11 cellular contexts compared by ENCODE assay signal in genomic region chr1:118788372-118788955, GRCh38.
DNase-seq lines count a peak whose midpoint lies in the region; ATAC-seq and TF ChIP-seq lines count a peak whose summit lies in the region.
"Had no signal": no experiment of that assay in that cellular context is flagged by ENCODE, and none has a peak within 500 bp of the region (broad histone marks: within the 10 kb centered on the region; RNA-seq: fewer than 3 reads in every experiment).

No MANE protein-coding gene starts in this region.

- H3K4me1 ChIP-seq in A673 (ENCODE audit: insufficient read depth, low read length, poor library complexity, severe bottlenecking) (peaks cover 49% of the 10 kb centered on the region), HEK293 (ENCODE audit: control insufficient read depth, insufficient read depth, low read length) (peaks cover 11% of the 10 kb centered on the region), right atrium auricular region (no peaks in the 10 kb centered on the region)
- H3K4me1 ChIP-seq: upper lobe of right lung had no signal

- CTCF ChIA-PET in A673 (lab: Charles Lee) (no interaction called here), HEK293 (lab: Yijun Ruan, JAX) (no interaction called here)

- peak overlapping the region; percentile 43 for H3K27ac ChIP-seq in A673 (ENCODE audit: low read depth, low read length, poor library complexity, severe bottlenecking)
- no peak overlapping the region for H3K27ac ChIP-seq in HEK293 (ENCODE audit: extremely low read depth, low read depth, low read length)
- H3K27ac ChIP-seq in right atrium auricular region = no peak overlapping the region
- H3K27ac ChIP-seq: upper lobe of right lung had no signal

- ATAC-seq in HG03139 (IDR thresholded peaks at IDR 0.05; ENCODE audit: unreplicated experiment) = no peak
- ATAC-seq: activated T-cell treated with anti-CD3 and anti-CD28 coated beads, Interleukin-2, amount 50 U/mL, for 4 hours; upper lobe of right lung had no signal

- peak; percentile 79 for DNase-seq in A673 (ENCODE audit: low spot score)
- peak; percentile 79 for DNase-seq in NCI-H69 (lab: John Stamatoyannopoulos, UW)
- peak; percentile 86 for DNase-seq in fibroblast of mammary gland (ENCODE audit: low read depth)
- DNase-seq in putamen (ENCODE audit: low spot score) = no peak
- no peak for DNase-seq in right atrium auricular region (ENCODE audit: low spot score)
- no peak for DNase-seq in nucleus accumbens (lab: John Stamatoyannopoulos, UW)
- DNase-seq: activated T-cell treated with anti-CD3 and anti-CD28 coated beads, Interleukin-2, amount 50 U/mL, for 4 hours; NCI-H226; upper lobe of right lung had no signal

- no peaks in the 10 kb centered on the region for H3K36me3 ChIP-seq in A673 (ENCODE audit: insufficient read depth, low read length, poor library complexity, severe bottlenecking)
- no peaks in the 10 kb centered on the region for H3K36me3 ChIP-seq in HEK293 (ENCODE audit: control insufficient read depth in 2 of 2, insufficient read depth in 1 of 2, low read length in 2 of 2)
- no peaks in the 10 kb centered on the region for H3K36me3 ChIP-seq in right atrium auricular region
- H3K36me3 ChIP-seq: upper lobe of right lung had no signal

- POLR2A ChIA-PET in A673 (lab: Charles Lee; ENCODE audit: low non-redundant PET) = no interaction called here
- POLR2A ChIA-PET in HEK293 (lab: Yijun Ruan, JAX) = no interaction called here

- intact Hi-C loops in A673 (cut with micrococcal nuclease; ENCODE audit: unreplicated experiment) = no loop called here

- TF ChIP-seq CTCF in A673 (conservative IDR thresholded peaks at IDR 0.05; ENCODE audit: low read depth, low read length) (no peak), HEK293 (tag by site-specific recombination; IDR thresholded peaks at IDR 0.05) (no peak), fibroblast of mammary gland (conservative IDR thresholded peaks at IDR 0.05; ENCODE audit: control insufficient read depth, insufficient read depth, low read depth, low read length) (no peak), right atrium auricular region (IDR thresholded peaks at IDR 0.05) (no peak)

- BruUV-seq in A673 (replicated peaks; lab: Mats Ljungman, UMichigan) = no TSS peak

- H3K9me3 ChIP-seq in A673 (ENCODE audit: low read depth, low read length, poor library complexity, severe bottlenecking) = peaks cover 5% of the 10 kb centered on the region
- H3K9me3 ChIP-seq in HEK293 (ENCODE audit: control insufficient read depth, insufficient read depth, low read depth, low read length) = no peaks in the 10 kb centered on the region
- H3K9me3 ChIP-seq in right atrium auricular region = peaks cover 0 to 27% of the 10 kb centered on the region in 2 donors
- H3K9me3 ChIP-seq: upper lobe of right lung had no signal

- H3K4me3 ChIP-seq in A673 (ENCODE audit: low read depth, low read length, poor library complexity, severe bottlenecking) (no peak overlapping the region), HEK293 (ENCODE audit: low read depth, low read length) (no peak overlapping the region), fibroblast of mammary gland (ENCODE audit: control insufficient read depth, low read depth, low read length) (no peak overlapping the region), right atrium auricular region (no peak overlapping the region)
- H3K4me3 ChIP-seq: upper lobe of right lung had no signal

- H3K27me3 ChIP-seq in A673 (replicated peaks; ENCODE audit: insufficient read depth, low read depth, low read length, poor library complexity) (no peaks in the 10 kb centered on the region), right atrium auricular region (no peaks in the 10 kb centered on the region)
- H3K27me3 ChIP-seq: upper lobe of right lung had no signal

TF ChIP-seq in HEK293, 187 proteins besides CTCF, POLR2A, EP300 and RAD21 (continues in another document):
- TF ChIP-seq MZF1 (tag by site-specific recombination; IDR thresholded peaks at IDR 0.05; ENCODE audit: borderline replicate concordance) (peak; percentile 84; the same call in 1 of the 2 replicates), ZNF514 (tag by site-specific recombination; IDR thresholded peaks at IDR 0.05) (no peak), ZNF302 (tag by site-specific recombination; IDR thresholded peaks at IDR 0.05; ENCODE audit: low read depth) (no peak), ZNF692 (tag by site-specific recombination; IDR thresholded peaks at IDR 0.05) (peak; percentile 99), ZNF146 (tag by site-specific recombination; IDR thresholded peaks at IDR 0.05) (no peak), HOXC10 (CRISPR knock-in tag; IDR thresholded peaks at IDR 0.05) (no peak), ZNF148 (tag by site-specific recombination; IDR thresholded peaks at IDR 0.05; ENCODE audit: borderline replicate concordance) (no peak), ZBTB17 (tag by site-specific recombination; IDR thresholded peaks at IDR 0.05) (peak; percentile 69), ZNF2 (tag by site-specific recombination; IDR thresholded peaks at IDR 0.05) (no peak), ZNF518A (tag by site-specific recombination; conservative IDR thresholded peaks at IDR 0.05; ENCODE audit: low read depth) (0 out of 2 replicates have a peak, but pooled peaks have one; percentile 41), SALL2 (tag by site-specific recombination; IDR thresholded peaks at IDR 0.05; ENCODE audit: borderline replicate concordance) (no peak), GLIS2 (tag by site-specific recombination; IDR thresholded peaks at IDR 0.05) (peak; percentile 46; the same call in 1 of the 2 replicates), ZNF791 (tag by site-specific recombination; IDR thresholded peaks at IDR 0.05) (no peak), ZNF501 (tag by site-specific recombination; IDR thresholded peaks at IDR 0.05) (no peak), ZNF558 (tag by site-specific recombination; IDR thresholded peaks at IDR 0.05) (no peak), ZIC2 (tag by site-specific recombination; IDR thresholded peaks at IDR 0.05) (peak; percentile 71), ZSCAN23 (tag by site-specific recombination; IDR thresholded peaks at IDR 0.05) (no peak)

Comparison
In these comparisons a context has a peak if more than half of its experiments do, and no peak if none do; other contexts are left out.
1. DNase-seq: peak in A673 (single experiment), NCI-H69 (single experiment) and fibroblast of mammary gland (single experiment); none in putamen (single experiment), right atrium auricular region (single experiment) and nucleus accumbens (0 of 56).